Comparison of ENCODE assay signal across 8 cellular contexts in the genomic region with DNA sequence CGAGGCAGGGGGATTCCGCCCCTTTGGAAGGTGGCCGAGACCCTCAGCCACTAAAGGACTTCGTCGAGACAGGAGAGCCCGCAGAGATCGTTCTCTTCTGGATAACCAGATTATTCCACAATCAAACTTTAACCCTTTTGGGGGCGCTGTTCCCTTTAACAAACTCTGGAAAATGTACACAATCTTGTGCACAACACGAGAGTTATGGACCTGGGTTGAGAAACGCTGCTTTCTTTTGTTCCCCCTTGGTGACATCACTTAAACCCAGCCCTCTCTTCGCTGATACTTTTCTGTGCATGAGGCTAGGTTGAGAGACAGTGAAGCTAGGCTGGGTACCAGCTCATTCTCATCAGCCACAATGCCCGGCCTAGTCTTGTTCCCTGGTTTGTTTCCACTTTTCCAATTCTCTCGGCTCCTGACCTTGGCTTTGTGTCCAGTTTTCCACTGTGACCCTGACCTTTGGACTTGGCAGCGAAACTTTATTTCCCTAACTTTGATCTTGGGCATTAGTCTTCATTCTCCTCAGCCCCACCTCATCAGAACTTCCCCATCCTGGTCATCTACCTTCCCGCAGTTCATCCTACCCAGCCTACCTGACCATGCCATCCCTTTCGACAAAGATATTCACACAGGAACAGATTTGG. TPM values are rescaled to one million over a fixed set of nuclear protein-coding genes. Genes with fewer than 3 reads are reported as not detected.
A peak's percentile ranks its signal among the peaks of the same experiment; 100 is the strongest.
DNase-seq lines count a peak whose midpoint lies in the region; ATAC-seq, FAIRE-seq and TF ChIP-seq lines count a peak whose summit lies in the region.

No MANE protein-coding gene starts in this region.

- peak overlapping the region; percentile 91 for H3K4me3 Mint-ChIP-seq in activated CD4-positive, alpha-beta T cell treated with anti-CD3 and anti-CD28 coated beads, Interleukin-2, amount 10 ng/mL, durations not matched to agents 24 days and 14 days
- H3K4me3 Mint-ChIP-seq in naive thymus-derived CD8-positive, alpha-beta T cell: peak overlapping the region; percentile 88 to 98 (median 96)

- peak overlapping the region; percentile 70 for H3K4me3 ChIP-seq in BJ (ENCODE audit: low read depth, low read length)
- H3K4me3 ChIP-seq in fibroblast of pulmonary artery (replicated peaks; ENCODE audit: low read depth, low read length): peak overlapping the region; percentile 69

- CTCF ChIA-PET in BJ (lab: Yijun Ruan, JAX): interaction anchor here (0.5 to 4.7 kb wide), 9 partner anchors 10 to 409 kb away, joined by 3 to 21 read pairs (median 4); a partner anchor contains a TSS

- POLR2A ChIA-PET in BJ (lab: Charles Lee): no interaction called here
- POLR2A ChIA-PET in naive thymus-derived CD8-positive, alpha-beta T cell (lab: Charles Lee): interaction anchor here (0.5 to 1.0 kb wide), 4 partner anchors 10 to 296 kb away, joined by 3 to 8 read pairs (median 4); a partner anchor contains a TSS

- H3K36me3 ChIP-seq in BJ (ENCODE audit: control insufficient read depth, insufficient read depth, low read length): no peaks in the 10 kb centered on the region; the same call in 1 of the 2 replicates

- H3K4me1 Mint-ChIP-seq in activated CD4-positive, alpha-beta T cell treated with anti-CD3 and anti-CD28 coated beads, Interleukin-2, amount 10 ng/mL, durations not matched to agents 24 days and 14 days: peaks cover 63% of the 10 kb centered on the region
- peaks cover 25 to 55% (median 46%) of the 10 kb centered on the region in 4 donors for H3K4me1 Mint-ChIP-seq in naive thymus-derived CD8-positive, alpha-beta T cell

- DNase-seq in BJ (ENCODE audit: low read depth): peak; percentile 24
- DNase-seq in GM18507 (ENCODE audit: extremely low spot score, insufficient read length, low read depth): peak; percentile 15
- peak; percentile 68 for DNase-seq in NCI-H226
- no peak for DNase-seq in activated CD4-positive, alpha-beta T cell treated with anti-CD3 and anti-CD28 coated beads, Interleukin-2, amount 10 ng/mL, durations not matched to agents 24 days and 14 days
- DNase-seq in fibroblast of pulmonary artery (ENCODE audit: low read depth): peak; percentile 91
- peak in 3 of 10 donors; percentile 32 to 57 (median 43) for DNase-seq in naive thymus-derived CD8-positive, alpha-beta T cell
- DNase-seq in cortex of kidney (lab: John Stamatoyannopoulos, UW): no peak

- no peaks in the 10 kb centered on the region for H3K27me3 ChIP-seq in BJ (ENCODE audit: control insufficient read depth, insufficient read depth, low read length)

- ATAC-seq in HG03159 (IDR thresholded peaks at IDR 0.05; ENCODE audit: unreplicated experiment): peak; percentile 5
- ATAC-seq in naive thymus-derived CD8-positive, alpha-beta T cell: peak; percentile 32 to 43

- peak; percentile 51 for TF ChIP-seq CTCF in BJ (IDR thresholded peaks at IDR 0.05; ENCODE audit: insufficient read depth, low read depth, low read length)
- TF ChIP-seq CTCF in fibroblast of pulmonary artery (IDR thresholded peaks at IDR 0.05; ENCODE audit: low read length, missing control alignments): peak; percentile 48

- no peaks in the 10 kb centered on the region for H3K9me3 Mint-ChIP-seq in activated CD4-positive, alpha-beta T cell treated with anti-CD3 and anti-CD28 coated beads, Interleukin-2, amount 10 ng/mL, durations not matched to agents 24 days and 14 days
- no peaks in the 10 kb centered on the region for H3K9me3 Mint-ChIP-seq in naive thymus-derived CD8-positive, alpha-beta T cell

- H3K27me3 Mint-ChIP-seq in activated CD4-positive, alpha-beta T cell treated with anti-CD3 and anti-CD28 coated beads, Interleukin-2, amount 10 ng/mL, durations not matched to agents 24 days and 14 days: no peaks in the 10 kb centered on the region
- no peaks in the 10 kb centered on the region for H3K27me3 Mint-ChIP-seq in naive thymus-derived CD8-positive, alpha-beta T cell

- peak overlapping the region; percentile 98 for H3K27ac Mint-ChIP-seq in activated CD4-positive, alpha-beta T cell treated with anti-CD3 and anti-CD28 coated beads, Interleukin-2, amount 10 ng/mL, durations not matched to agents 24 days and 14 days
- peak overlapping the region; percentile 92 to 99 (median 99) for H3K27ac Mint-ChIP-seq in naive thymus-derived CD8-positive, alpha-beta T cell

- intact Hi-C loops in activated CD4-positive, alpha-beta T cell treated with anti-CD3 and anti-CD28 coated beads, Interleukin-2, amount 10 ng/mL, durations not matched to agents 24 days and 14 days (cut with micrococcal nuclease): loop anchor here (1.0 to 10.0 kb wide), 5 partner anchors 42 to 667 kb away; a partner anchor contains a TSS

- peak; percentile 36 for FAIRE-seq in GM18507 (lab: Jason Lieb, UNC)

- H3K36me3 Mint-ChIP-seq in activated CD4-positive, alpha-beta T cell treated with anti-CD3 and anti-CD28 coated beads, Interleukin-2, amount 10 ng/mL, durations not matched to agents 24 days and 14 days (ENCODE audit: low read depth): peaks cover 28% of the 10 kb centered on the region
- peaks cover 7 to 16% (median 11%) of the 10 kb centered on the region in 3 donors for H3K36me3 Mint-ChIP-seq in naive thymus-derived CD8-positive, alpha-beta T cell

RNA-seq across cellular contexts. Expression of a gene that starts 0.8 kb away (rescaled TPM):
- polyA plus RNA-seq in BJ (2011; rRNA removed): 62.5 and 67.6 TPM in 2 replicates
- 28.9 and 39.7 TPM in 2 replicates for polyA minus RNA-seq in BJ (2011; rRNA and poly(A)+ RNA removed)
- total RNA-seq in activated CD4-positive, alpha-beta T cell treated with anti-CD3 and anti-CD28 coated beads, Interleukin-2, amount 10 ng/mL, durations not matched to agents 24 days and 14 days: 107 and 112 TPM in 2 replicates
- 100 to 1,000 TPM; 101 to 110 TPM for total RNA-seq in naive thymus-derived CD8-positive, alpha-beta T cell
- polyA plus RNA-seq in naive thymus-derived CD8-positive, alpha-beta T cell: 10 to 100 TPM; 70.7 to 74.7 (median 73.8) TPM

Comparison
In these comparisons a context has a peak if more than half of its experiments do, and no peak if none do; other contexts are left out.
1. DNase-seq: peak in BJ (single experiment), GM18507 (single experiment), NCI-H226 (single experiment) and fibroblast of pulmonary artery (single experiment); none in activated CD4-positive, alpha-beta T cell treated with anti-CD3 and anti-CD28 coated beads, Interleukin-2, amount 10 ng/mL, durations not matched to agents 24 days and 14 days (single experiment) and cortex of kidney (single experiment).